In the genomic region with DNA sequence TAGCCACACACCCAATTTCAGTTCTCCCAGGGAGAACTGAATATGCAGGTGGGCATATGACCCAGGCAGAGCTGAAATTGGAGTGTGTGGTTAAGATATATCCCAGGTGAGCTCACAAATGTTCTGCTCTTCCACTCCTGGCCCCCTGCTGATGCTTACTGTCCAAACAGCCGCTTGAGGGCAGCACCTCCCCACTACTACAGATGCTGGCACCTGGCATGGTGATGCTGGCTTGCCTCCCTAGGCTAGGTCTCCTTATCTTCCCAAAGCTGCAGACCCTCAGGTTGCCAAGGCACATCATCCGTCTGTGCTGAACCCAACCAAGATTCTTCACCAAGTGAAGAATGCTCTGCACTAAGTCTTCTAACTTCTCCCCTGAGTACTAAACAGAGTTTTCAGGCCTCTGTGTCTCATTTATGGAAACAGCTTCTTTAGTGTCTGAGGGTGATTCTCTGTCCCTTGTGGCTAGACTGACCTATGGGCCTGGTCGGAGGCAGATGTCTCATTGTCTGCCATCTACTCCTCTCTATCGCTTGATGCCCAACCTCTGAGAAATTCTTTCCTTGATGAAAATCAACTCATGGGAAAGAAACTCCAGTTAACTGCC, we compare ENCODE assay signal across 8 cellular contexts. TPM values are rescaled to one million over a fixed set of nuclear protein-coding genes. Genes with fewer than 3 reads are reported as not detected.
DNase-seq lines count a peak whose midpoint lies in the region; ATAC-seq and TF ChIP-seq lines count a peak whose summit lies in the region.

No MANE protein-coding gene starts in this region.

- H3K27me3 Mint-ChIP-seq in MCF 10A (ENCODE audit: insufficient read depth, unreplicated experiment), result no peaks in the 10 kb centered on the region

- POLR2A ChIA-PET in MCF 10A (lab: Yijun Ruan, JAX), result interaction anchor here (0.6 to 1.3 kb wide), 9 partner anchors 17 to 764 kb away, joined by 3 to 8 read pairs (median 4); partner anchors contain the start of gene NME7

- H3K4me3 ChIP-seq in WERI-Rb-1 (ENCODE audit: low read depth, low read length), result no peak overlapping the region

- H3K9me3 Mint-ChIP-seq in MCF 10A (ENCODE audit: unreplicated experiment), result no peaks in the 10 kb centered on the region

- BruUV-seq in MCF 10A (replicated peaks; lab: Mats Ljungman, UMichigan), result no TSS peak

- no peaks in the 10 kb centered on the region for H3K27me3 ChIP-seq in WERI-Rb-1 (ENCODE audit: insufficient read depth, low read depth, severe bottlenecking)

- ATAC-seq in HG02678 (IDR thresholded peaks at IDR 0.05; ENCODE audit: unreplicated experiment), result peak; percentile 92

- H3K27ac Mint-ChIP-seq in MCF 10A (ENCODE audit: low read depth, unreplicated experiment), result no peak overlapping the region

- H3K4me1 Mint-ChIP-seq in MCF 10A (ENCODE audit: insufficient read depth, unreplicated experiment), result peaks cover 7% of the 10 kb centered on the region

- CTCF ChIA-PET in MCF 10A (lab: Yijun Ruan, JAX), result interaction anchor here (0.5 to 13.0 kb wide), 155 partner anchors 10 to 1314 kb away, joined by 3 to 341 read pairs (median 4); partner anchors contain the start of genes ATP1B1, BLZF1, F5 and NME7

- no peaks in the 10 kb centered on the region for H3K36me3 Mint-ChIP-seq in MCF 10A (ENCODE audit: insufficient read depth, unreplicated experiment)

- TF ChIP-seq CTCF in WERI-Rb-1 (IDR thresholded peaks at IDR 0.05; ENCODE audit: low read depth, low read length), result peak; percentile 76
- peak; percentile 99 for TF ChIP-seq CTCF in MCF 10A (IDR thresholded peaks at IDR 0.05; ENCODE audit: unreplicated experiment)

- H3K9me3 ChIP-seq in WERI-Rb-1 (ENCODE audit: severe bottlenecking), result no peaks in the 10 kb centered on the region

- peak; percentile 54 for DNase-seq in EL
- peak; percentile 70 for DNase-seq in NCI-H2171 (lab: John Stamatoyannopoulos, UW)
- DNase-seq in WERI-Rb-1, result peak; percentile 54
- peak; percentile 88 for DNase-seq in MCF 10A (ENCODE audit: unreplicated experiment)
- peak; percentile 88 for DNase-seq in inferior parietal cortex (ENCODE audit: extremely low spot score)
- peak; percentile 33 to 52 for DNase-seq in stimulated activated CD4-positive, alpha-beta T cell treated with anti-CD3 and anti-CD28 coated beads, Interleukin-1b, Interleukin-23, amount 100 ng/mL, for 1 hour (ENCODE audit: low read depth in 2 of 2)
- no peak for DNase-seq in OCI-M2 (lab: John Stamatoyannopoulos, UW; ENCODE audit: unreplicated experiment)

- no peaks in the 10 kb centered on the region for H3K36me3 ChIP-seq in WERI-Rb-1

- H3K27ac ChIP-seq in WERI-Rb-1, result no peak overlapping the region

- intact Hi-C loops in MCF 10A (cut with micrococcal nuclease), result loop anchor here (1.0 to 5.0 kb wide), 7 partner anchors 33 to 943 kb away; no protein-coding TSS in a partner anchor

- H3K4me3 Mint-ChIP-seq in MCF 10A (ENCODE audit: unreplicated experiment), result no peak overlapping the region

RNA-seq across cellular contexts. Expression of gene XCL1, which starts 27.2 kb away (rescaled TPM):
- not detected in 2 replicates for total RNA-seq in MCF 10A (2022)

RNA-seq across cellular contexts. Expression of gene XCL2, which starts 59.8 kb away (rescaled TPM):
- not detected in 2 replicates for total RNA-seq in MCF 10A (2022)
